Comparison of ENCODE assay signal across 23 cellular contexts in genomic region chr10:72605137-72605536, GRCh38.
"Had no signal": no experiment of that assay in that cellular context is flagged by ENCODE, and none has a peak within 500 bp of the region (broad histone marks: within the 10 kb centered on the region; RNA-seq: fewer than 3 reads in every experiment).

No MANE protein-coding gene starts in this region.

- ATAC-seq: heart left ventricle; naive thymus-derived CD8-positive, alpha-beta T cell; right cardiac atrium; T-helper 17 cell had no signal

- H3K27me3 Mint-ChIP-seq: activated CD4-positive, alpha-beta memory T cell treated with anti-CD3 and anti-CD28 coated beads, Interleukin-2, amount 10 ng/mL, durations not matched to agents 7 days and 5 days; activated CD4-positive, alpha-beta T cell treated with anti-CD3 and anti-CD28 coated beads, Interleukin-2, amount 10 ng/mL, durations not matched to agents 7 days and 5 days; activated naive CD4-positive, alpha-beta T cell treated with anti-CD3 and anti-CD28 coated beads, Interleukin-2, amount 10 ng/mL, durations not matched to agents 7 days and 5 days; activated naive CD8-positive, alpha-beta T cell treated with anti-CD3 and anti-CD28 coated beads, Interleukin-2, amount 10 ng/mL, durations not matched to agents 7 days and 5 days; activated T-cell treated with anti-CD3 and anti-CD28 coated beads, Interleukin-2, amount 50 U/mL, for 24 hours; naive thymus-derived CD8-positive, alpha-beta T cell; T-helper 17 cell had no signal

- H3K4me3 Mint-ChIP-seq: activated CD4-positive, alpha-beta memory T cell treated with anti-CD3 and anti-CD28 coated beads, Interleukin-2, amount 10 ng/mL, durations not matched to agents 7 days and 5 days; activated CD4-positive, alpha-beta T cell treated with anti-CD3 and anti-CD28 coated beads, Interleukin-2, amount 10 ng/mL, durations not matched to agents 7 days and 5 days; activated naive CD4-positive, alpha-beta T cell treated with anti-CD3 and anti-CD28 coated beads, Interleukin-2, amount 10 ng/mL, durations not matched to agents 7 days and 5 days; activated naive CD8-positive, alpha-beta T cell treated with anti-CD3 and anti-CD28 coated beads, Interleukin-2, amount 10 ng/mL, durations not matched to agents 7 days and 5 days; activated T-cell treated with anti-CD3 and anti-CD28 coated beads, Interleukin-2, amount 50 U/mL, for 24 hours; naive thymus-derived CD8-positive, alpha-beta T cell; neural progenitor cell; T-helper 17 cell had no signal

- DNase-seq: activated CD4-positive, alpha-beta memory T cell treated with anti-CD3 and anti-CD28 coated beads, Interleukin-2, amount 10 ng/mL, durations not matched to agents 7 days and 5 days; activated CD4-positive, alpha-beta T cell treated with anti-CD3 and anti-CD28 coated beads for 1 hour; activated CD4-positive, alpha-beta T cell treated with anti-CD3 and anti-CD28 coated beads, Interleukin-2, amount 10 ng/mL, durations not matched to agents 7 days and 5 days; activated CD8-positive, alpha-beta memory T cell treated with anti-CD3 and anti-CD28 coated beads, Interleukin-2, amount 50 U/mL, for 48 hours; activated gamma-delta T cell; activated naive CD4-positive, alpha-beta T cell treated with anti-CD3 and anti-CD28 coated beads, Interleukin-2, amount 10 ng/mL, durations not matched to agents 7 days and 5 days; activated naive CD8-positive, alpha-beta T cell treated with anti-CD3 and anti-CD28 coated beads, Interleukin-2, amount 10 ng/mL, durations not matched to agents 7 days and 5 days; activated T-cell treated with anti-CD3 and anti-CD28 coated beads, Interleukin-2, amount 50 U/mL, for 24 hours; caudate nucleus; erythroblast; foreskin fibroblast; heart left ventricle; hypothalamus; naive thymus-derived CD8-positive, alpha-beta T cell; occipital lobe; right cardiac atrium; stimulated activated CD4-positive, alpha-beta T cell treated with anti-CD3 and anti-CD28 coated beads, Interleukin-2, amount 100 ng/mL, for 48 hours; stimulated activated naive CD4-positive, alpha-beta T cell treated with Interleukin-2 at 50 U/mL for 16 hours; T-helper 17 cell; T1000 had no signal

- H3K4me1 Mint-ChIP-seq: activated CD4-positive, alpha-beta memory T cell treated with anti-CD3 and anti-CD28 coated beads, Interleukin-2, amount 10 ng/mL, durations not matched to agents 7 days and 5 days; activated CD4-positive, alpha-beta T cell treated with anti-CD3 and anti-CD28 coated beads, Interleukin-2, amount 10 ng/mL, durations not matched to agents 7 days and 5 days; activated naive CD4-positive, alpha-beta T cell treated with anti-CD3 and anti-CD28 coated beads, Interleukin-2, amount 10 ng/mL, durations not matched to agents 7 days and 5 days; activated naive CD8-positive, alpha-beta T cell treated with anti-CD3 and anti-CD28 coated beads, Interleukin-2, amount 10 ng/mL, durations not matched to agents 7 days and 5 days; neural progenitor cell had no signal

- H3K9me3 ChIP-seq: ascending aorta, heart left ventricle, tibial nerve had no signal

- H3K27me3 ChIP-seq: ascending aorta, heart left ventricle, neural progenitor cell, tibial nerve had no signal

- H3K27ac Mint-ChIP-seq: activated CD4-positive, alpha-beta memory T cell treated with anti-CD3 and anti-CD28 coated beads, Interleukin-2, amount 10 ng/mL, durations not matched to agents 7 days and 5 days; activated CD4-positive, alpha-beta T cell treated with anti-CD3 and anti-CD28 coated beads, Interleukin-2, amount 10 ng/mL, durations not matched to agents 7 days and 5 days; activated naive CD4-positive, alpha-beta T cell treated with anti-CD3 and anti-CD28 coated beads, Interleukin-2, amount 10 ng/mL, durations not matched to agents 7 days and 5 days; activated naive CD8-positive, alpha-beta T cell treated with anti-CD3 and anti-CD28 coated beads, Interleukin-2, amount 10 ng/mL, durations not matched to agents 7 days and 5 days; activated T-cell treated with anti-CD3 and anti-CD28 coated beads, Interleukin-2, amount 50 U/mL, for 24 hours; neural progenitor cell; T-helper 17 cell had no signal

- H3K36me3 ChIP-seq: ascending aorta, neural progenitor cell, tibial nerve had no signal

- H3K4me1 ChIP-seq: ascending aorta, neural progenitor cell had no signal

- H3K4me3 ChIP-seq: ascending aorta, heart left ventricle, neural progenitor cell, tibial nerve had no signal

- H3K27ac ChIP-seq: ascending aorta, heart left ventricle, neural progenitor cell, tibial nerve had no signal

- H3K9me3 Mint-ChIP-seq: activated CD4-positive, alpha-beta memory T cell treated with anti-CD3 and anti-CD28 coated beads, Interleukin-2, amount 10 ng/mL, durations not matched to agents 7 days and 5 days; activated CD4-positive, alpha-beta T cell treated with anti-CD3 and anti-CD28 coated beads, Interleukin-2, amount 10 ng/mL, durations not matched to agents 7 days and 5 days; activated T-cell treated with anti-CD3 and anti-CD28 coated beads, Interleukin-2, amount 50 U/mL, for 24 hours had no signal
